In the genomic region with DNA sequence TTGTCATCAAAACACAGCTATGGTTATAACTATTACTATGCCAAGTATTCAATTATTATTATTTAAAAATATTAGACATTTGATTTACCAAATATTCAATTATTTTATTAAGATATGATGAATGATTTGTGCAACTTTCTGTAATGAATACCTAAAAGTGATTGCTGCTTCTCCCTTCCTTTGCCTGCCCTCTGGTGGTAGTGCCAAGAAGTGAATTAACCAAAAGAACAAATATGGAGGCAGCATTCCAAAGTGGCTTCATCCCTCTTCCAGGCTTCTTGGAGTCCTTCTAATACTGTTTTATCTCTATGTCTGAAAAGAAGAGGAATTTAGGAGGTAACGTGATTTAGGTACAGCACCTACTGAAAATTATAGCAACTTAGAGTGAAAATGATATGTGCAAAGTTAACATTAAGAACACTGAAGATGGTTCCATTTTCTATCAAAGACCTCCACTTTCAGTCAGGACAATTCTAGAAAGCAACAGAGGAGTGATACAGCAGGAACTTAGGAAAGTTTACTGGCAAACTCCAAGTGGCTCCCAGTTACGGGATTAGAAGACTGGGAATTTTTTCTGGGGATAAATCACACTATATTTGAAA, we compare ENCODE assay signal across 8 cellular contexts. TPM values are rescaled to one million over a fixed set of nuclear protein-coding genes. Genes with fewer than 3 reads are reported as not detected.
DNase-seq lines count a peak whose midpoint lies in the region; ATAC-seq, FAIRE-seq and TF ChIP-seq lines count a peak whose summit lies in the region.

No MANE protein-coding gene starts in this region.

- no peaks in the 10 kb centered on the region for H3K36me3 ChIP-seq in BJ (ENCODE audit: control insufficient read depth, insufficient read depth, low read length)
- H3K36me3 ChIP-seq in small intestine (ENCODE audit: control insufficient read depth in 2 of 2, insufficient read depth in 2 of 2, low read length in 2 of 2): peaks cover 0 to 8% of the 10 kb centered on the region in 2 donors

- TF ChIP-seq POLR2A in erythroblast (IDR thresholded peaks at IDR 0.05; ENCODE audit: low read length): no peak

- DNase-seq in BJ (ENCODE audit: low read depth): no peak
- DNase-seq in SKM-1 treated with dmso at 0.1 percent for 144 hours (lab: John Stamatoyannopoulos, UW; ENCODE audit: unreplicated experiment): peak; percentile 9
- peak; percentile 15 to 61 for DNase-seq in erythroblast (lab: John Stamatoyannopoulos, UW)
- DNase-seq in small intestine: peak; percentile 46
- no peak for DNase-seq in hepatic stellate cell (ENCODE audit: low spot score)

- FAIRE-seq in small intestine (lab: Jason Lieb, UNC): peak; percentile 10

- H3K4me3 ChIP-seq in BJ (ENCODE audit: low read depth, low read length) (no peak overlapping the region), GM12875 (ENCODE audit: low read depth, low read length) (no peak overlapping the region), small intestine (ENCODE audit: low read depth in 1 of 2, low read length in 2 of 2) (no peak overlapping the region)

- TF ChIP-seq CTCF in BJ (IDR thresholded peaks at IDR 0.05; ENCODE audit: insufficient read depth, low read depth, low read length) (peak; percentile 78), GM12875 (IDR thresholded peaks at IDR 0.05; ENCODE audit: borderline replicate concordance, insufficient read depth, low read depth, low read length) (peak; percentile 70)

- 86 to 90% (median 89%) methylated on average over 2 of the region's 2 CpGs for WGBS in small intestine, 3 donors

- ATAC-seq in HG02885 (IDR thresholded peaks at IDR 0.05; ENCODE audit: poor library complexity, unreplicated experiment) (no peak), HG03520 (IDR thresholded peaks at IDR 0.05; ENCODE audit: unreplicated experiment) (no peak)

- H3K4me1 ChIP-seq in small intestine (ENCODE audit: control insufficient read depth in 2 of 2, insufficient read depth in 1 of 2, low read depth in 1 of 2, low read length in 1 of 2): no peaks in the 10 kb centered on the region

- CTCF ChIA-PET in BJ (lab: Yijun Ruan, JAX): interaction anchor here (0.7 to 13.5 kb wide), 14 partner anchors 9 to 530 kb away, joined by 3 to 189 read pairs (median 7); no protein-coding TSS in a partner anchor

- H3K27me3 ChIP-seq in BJ (ENCODE audit: control insufficient read depth, insufficient read depth, low read length) (no peaks in the 10 kb centered on the region; the same call in 1 of the 2 replicates), small intestine (ENCODE audit: control insufficient read depth in 2 of 2, insufficient read depth in 2 of 2, low read length in 2 of 2) (peaks cover 0 to 2% of the 10 kb centered on the region in 2 donors)

- no peaks in the 10 kb centered on the region for H3K9me3 ChIP-seq in small intestine (ENCODE audit: control insufficient read depth, low read depth)

- POLR2A ChIA-PET in BJ (lab: Charles Lee): no interaction called here

- H3K27ac ChIP-seq in small intestine (ENCODE audit: low read depth in 1 of 2, low read length in 1 of 2): no peak overlapping the region

RNA-seq across cellular contexts. Expression of gene ENPEP, which starts 43.0 kb away (rescaled TPM):
- polyA plus RNA-seq in BJ (2011; rRNA removed): 0.40 and 0.75 TPM in 2 replicates
- 0.28 and 0.51 TPM in 2 replicates for polyA minus RNA-seq in BJ (2011; rRNA and poly(A)+ RNA removed)
- polyA plus RNA-seq in small intestine: 10 to 100 TPM; 26.9 to 52.3 (median 38.6) TPM

Comparison
In these comparisons a context has a peak if more than half of its experiments do, and no peak if none do; other contexts are left out.
1. DNase-seq: peak in SKM-1 treated with dmso at 0.1 percent for 144 hours (single experiment), erythroblast (2 of 2) and small intestine (single experiment); none in BJ (single experiment) and hepatic stellate cell (single experiment).
2. RNA of gene ENPEP, which starts 43.0 kb away (polyA plus RNA-seq): 26.9 to 52.3 TPM in small intestine; 0.40 to 0.75 TPM in BJ; every median in the first group is over 10 times any median in the second.